Comparison of ENCODE assay signal across 1 cellular context in genomic region chr4:75724066-75724866, GRCh38.
A peak's percentile ranks its signal among the peaks of the same experiment; 100 is the strongest.
TF ChIP-seq lines count a peak whose summit lies in the region.

A gene with protein sequence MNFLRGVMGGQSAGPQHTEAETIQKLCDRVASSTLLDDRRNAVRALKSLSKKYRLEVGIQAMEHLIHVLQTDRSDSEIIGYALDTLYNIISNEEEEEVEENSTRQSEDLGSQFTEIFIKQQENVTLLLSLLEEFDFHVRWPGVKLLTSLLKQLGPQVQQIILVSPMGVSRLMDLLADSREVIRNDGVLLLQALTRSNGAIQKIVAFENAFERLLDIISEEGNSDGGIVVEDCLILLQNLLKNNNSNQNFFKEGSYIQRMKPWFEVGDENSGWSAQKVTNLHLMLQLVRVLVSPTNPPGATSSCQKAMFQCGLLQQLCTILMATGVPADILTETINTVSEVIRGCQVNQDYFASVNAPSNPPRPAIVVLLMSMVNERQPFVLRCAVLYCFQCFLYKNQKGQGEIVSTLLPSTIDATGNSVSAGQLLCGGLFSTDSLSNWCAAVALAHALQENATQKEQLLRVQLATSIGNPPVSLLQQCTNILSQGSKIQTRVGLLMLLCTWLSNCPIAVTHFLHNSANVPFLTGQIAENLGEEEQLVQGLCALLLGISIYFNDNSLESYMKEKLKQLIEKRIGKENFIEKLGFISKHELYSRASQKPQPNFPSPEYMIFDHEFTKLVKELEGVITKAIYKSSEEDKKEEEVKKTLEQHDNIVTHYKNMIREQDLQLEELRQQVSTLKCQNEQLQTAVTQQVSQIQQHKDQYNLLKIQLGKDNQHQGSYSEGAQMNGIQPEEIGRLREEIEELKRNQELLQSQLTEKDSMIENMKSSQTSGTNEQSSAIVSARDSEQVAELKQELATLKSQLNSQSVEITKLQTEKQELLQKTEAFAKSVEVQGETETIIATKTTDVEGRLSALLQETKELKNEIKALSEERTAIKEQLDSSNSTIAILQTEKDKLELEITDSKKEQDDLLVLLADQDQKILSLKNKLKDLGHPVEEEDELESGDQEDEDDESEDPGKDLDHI (plus strand): TSS chr4:75724577. CDS start chr4:75724820, 243 bp downstream.

TF ChIP-seq in GM23338, 12 proteins besides CTCF, POLR2A, EP300 and RAD21:
- TF ChIP-seq, protein P1, sequence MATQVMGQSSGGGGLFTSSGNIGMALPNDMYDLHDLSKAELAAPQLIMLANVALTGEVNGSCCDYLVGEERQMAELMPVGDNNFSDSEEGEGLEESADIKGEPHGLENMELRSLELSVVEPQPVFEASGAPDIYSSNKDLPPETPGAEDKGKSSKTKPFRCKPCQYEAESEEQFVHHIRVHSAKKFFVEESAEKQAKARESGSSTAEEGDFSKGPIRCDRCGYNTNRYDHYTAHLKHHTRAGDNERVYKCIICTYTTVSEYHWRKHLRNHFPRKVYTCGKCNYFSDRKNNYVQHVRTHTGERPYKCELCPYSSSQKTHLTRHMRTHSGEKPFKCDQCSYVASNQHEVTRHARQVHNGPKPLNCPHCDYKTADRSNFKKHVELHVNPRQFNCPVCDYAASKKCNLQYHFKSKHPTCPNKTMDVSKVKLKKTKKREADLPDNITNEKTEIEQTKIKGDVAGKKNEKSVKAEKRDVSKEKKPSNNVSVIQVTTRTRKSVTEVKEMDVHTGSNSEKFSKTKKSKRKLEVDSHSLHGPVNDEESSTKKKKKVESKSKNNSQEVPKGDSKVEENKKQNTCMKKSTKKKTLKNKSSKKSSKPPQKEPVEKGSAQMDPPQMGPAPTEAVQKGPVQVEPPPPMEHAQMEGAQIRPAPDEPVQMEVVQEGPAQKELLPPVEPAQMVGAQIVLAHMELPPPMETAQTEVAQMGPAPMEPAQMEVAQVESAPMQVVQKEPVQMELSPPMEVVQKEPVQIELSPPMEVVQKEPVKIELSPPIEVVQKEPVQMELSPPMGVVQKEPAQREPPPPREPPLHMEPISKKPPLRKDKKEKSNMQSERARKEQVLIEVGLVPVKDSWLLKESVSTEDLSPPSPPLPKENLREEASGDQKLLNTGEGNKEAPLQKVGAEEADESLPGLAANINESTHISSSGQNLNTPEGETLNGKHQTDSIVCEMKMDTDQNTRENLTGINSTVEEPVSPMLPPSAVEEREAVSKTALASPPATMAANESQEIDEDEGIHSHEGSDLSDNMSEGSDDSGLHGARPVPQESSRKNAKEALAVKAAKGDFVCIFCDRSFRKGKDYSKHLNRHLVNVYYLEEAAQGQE (IDR thresholded peaks at IDR 0.05; ENCODE audit: unreplicated experiment), result no peak
- TF ChIP-seq JUNB (IDR thresholded peaks at IDR 0.05; ENCODE audit: unreplicated experiment) (no peak), POLR2AphosphoS5 (IDR thresholded peaks at IDR 0.05; ENCODE audit: low read depth) (peak; percentile 95), ZNF462 (CRISPR knock-in tag; IDR thresholded peaks at IDR 0.05) (no peak), CREB1 (CRISPR knock-in tag; IDR thresholded peaks at IDR 0.05; ENCODE audit: low read depth) (peak; percentile 59), EZH2 (IDR thresholded peaks at IDR 0.05; ENCODE audit: low read depth, unreplicated experiment) (no peak), EZH2phosphoT487 (IDR thresholded peaks at IDR 0.05; ENCODE audit: unreplicated experiment) (no peak), ZNF114 (CRISPR knock-in tag; IDR thresholded peaks at IDR 0.05) (no peak), ZNF331 (CRISPR knock-in tag; IDR thresholded peaks at IDR 0.05; ENCODE audit: low read depth) (no peak), NANOG (IDR thresholded peaks at IDR 0.05; ENCODE audit: borderline replicate concordance) (no peak), STAT1 (IDR thresholded peaks at IDR 0.05; ENCODE audit: unreplicated experiment) (no peak)
- TF ChIP-seq, protein P2, sequence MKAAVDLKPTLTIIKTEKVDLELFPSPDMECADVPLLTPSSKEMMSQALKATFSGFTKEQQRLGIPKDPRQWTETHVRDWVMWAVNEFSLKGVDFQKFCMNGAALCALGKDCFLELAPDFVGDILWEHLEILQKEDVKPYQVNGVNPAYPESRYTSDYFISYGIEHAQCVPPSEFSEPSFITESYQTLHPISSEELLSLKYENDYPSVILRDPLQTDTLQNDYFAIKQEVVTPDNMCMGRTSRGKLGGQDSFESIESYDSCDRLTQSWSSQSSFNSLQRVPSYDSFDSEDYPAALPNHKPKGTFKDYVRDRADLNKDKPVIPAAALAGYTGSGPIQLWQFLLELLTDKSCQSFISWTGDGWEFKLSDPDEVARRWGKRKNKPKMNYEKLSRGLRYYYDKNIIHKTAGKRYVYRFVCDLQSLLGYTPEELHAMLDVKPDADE (IDR thresholded peaks at IDR 0.05), result no peak; the same call in 1 of the 2 replicates
TF ChIP-seq in GM23338: peak in this region for 2.
